Comparison of ENCODE assay signal across 8 cellular contexts in the genomic region with DNA sequence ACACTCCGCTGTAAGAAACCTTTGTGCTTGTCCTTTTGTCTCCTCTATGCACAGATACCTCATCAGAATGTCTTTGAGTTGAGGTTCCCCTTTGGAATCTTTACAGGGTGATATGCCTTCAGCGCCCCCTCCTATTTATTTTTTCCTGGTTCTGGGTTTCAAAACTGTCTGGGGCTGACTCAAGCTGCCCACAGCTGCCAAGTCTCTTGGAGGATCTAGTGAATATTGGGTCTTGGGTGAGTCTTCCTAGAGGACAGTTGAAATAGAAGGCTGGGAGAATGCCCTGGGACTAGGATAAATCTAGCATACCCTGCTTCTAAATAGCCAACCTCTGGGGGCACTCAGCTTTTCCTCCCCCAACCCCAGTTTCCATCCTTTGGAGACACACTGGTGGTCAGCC. TPM values are rescaled to one million over a fixed set of nuclear protein-coding genes. Genes with fewer than 3 reads are reported as not detected.
DNase-seq lines count a peak whose midpoint lies in the region; ATAC-seq, FAIRE-seq and TF ChIP-seq lines count a peak whose summit lies in the region.

No MANE protein-coding gene starts in this region.

- peak overlapping the region; percentile 86 to 93 for H3K9ac ChIP-seq in liver (ENCODE audit: low read depth in 1 of 2, low read length in 2 of 2)

- ATAC-seq in GM21576 (IDR thresholded peaks at IDR 0.05; ENCODE audit: unreplicated experiment) = no peak
- ATAC-seq in HG03175 (IDR thresholded peaks at IDR 0.05; ENCODE audit: unreplicated experiment) = no peak

- H3K4me3 ChIP-seq in HFF-Myc (replicated peaks; ENCODE audit: low read depth, low read length) (peak overlapping the region; percentile 86), ascending aorta (peak overlapping the region; percentile 83 to 84), liver (ENCODE audit: low read depth in 1 of 3, low read length in 3 of 3) (peak overlapping the region; percentile 93 to 97 (median 96)), urinary bladder (ENCODE audit: low read depth, low read length) (peak overlapping the region; percentile 91)

- H3K4me1 ChIP-seq in ascending aorta (peaks cover 0 to 12% of the 10 kb centered on the region in 2 donors), liver (ENCODE audit: control insufficient read depth in 4 of 4, insufficient read depth in 4 of 4, low read length in 3 of 4) (peaks cover 7 to 19% (median 12%) of the 10 kb centered on the region in 4 donors), urinary bladder (ENCODE audit: insufficient read depth) (no peaks in the 10 kb centered on the region)

- H3K36me3 ChIP-seq in ascending aorta (peaks cover 0 to 7% of the 10 kb centered on the region in 2 donors), liver (ENCODE audit: control insufficient read depth in 4 of 4, insufficient read depth in 3 of 4, low read depth in 1 of 4, low read length in 3 of 4) (peaks cover 0 to 7% (median under 1%) of the 10 kb centered on the region in 4 donors), urinary bladder (ENCODE audit: insufficient read depth) (no peaks in the 10 kb centered on the region)

- H3K9me3 ChIP-seq in ascending aorta (no peaks in the 10 kb centered on the region), liver (ENCODE audit: control insufficient read depth in 4 of 4, low read length in 3 of 4) (peaks cover 0 to 2% (median 0%) of the 10 kb centered on the region in 4 donors)

- DNase-seq in HFF-Myc (ENCODE audit: extremely low read depth, low read depth) (no peak), ascending aorta (ENCODE audit: low spot score in 2 of 2) (no peak), H54 (ENCODE audit: insufficient read length, low spot score) (no peak)

- no peak for TF ChIP-seq POLR2A in H54 (IDR thresholded peaks at IDR 0.05; ENCODE audit: low read depth, low read length)

- 11% methylated on average over 2 of the region's 2 CpGs for WGBS in liver
- WGBS in urinary bladder = 8% methylated on average over 2 of the region's 2 CpGs

- no peak for TF ChIP-seq RAD21 in liver (IDR thresholded peaks at IDR 0.05)

- TF ChIP-seq CTCF in 22Rv1 (IDR thresholded peaks at IDR 0.05) (no peak), HFF-Myc (IDR thresholded peaks at IDR 0.05; ENCODE audit: low read depth, low read length, missing control alignments) (no peak), ascending aorta (IDR thresholded peaks at IDR 0.05) (no peak), liver (IDR thresholded peaks at IDR 0.05; ENCODE audit: low read depth, low read length, missing input control) (no peak)

- FAIRE-seq in H54 (lab: Jason Lieb, UNC) = no peak

- H3K27ac ChIP-seq in 22Rv1 = peak overlapping the region; percentile 91
- H3K27ac ChIP-seq in ascending aorta = peak overlapping the region; percentile 90 to 94
- peak overlapping the region; percentile 90 to 96 for H3K27ac ChIP-seq in liver (ENCODE audit: low read depth in 1 of 2, low read length in 2 of 2)
- no peak overlapping the region for H3K27ac ChIP-seq in urinary bladder (ENCODE audit: low read depth)

- intact Hi-C loops in ascending aorta (cut with DNase I) = loop anchor here (1.0 to 5.0 kb wide), 3 partner anchors 133 to 202 kb away; a partner anchor contains a TSS

- no peaks in the 10 kb centered on the region for H3K27me3 ChIP-seq in ascending aorta
- no peaks in the 10 kb centered on the region for H3K27me3 ChIP-seq in liver (ENCODE audit: control insufficient read depth in 4 of 4, insufficient read depth in 4 of 4, low read length in 3 of 4)

TF ChIP-seq in liver, 16 proteins besides CTCF, POLR2A, EP300 and RAD21:
- TF ChIP-seq, protein P1, sequence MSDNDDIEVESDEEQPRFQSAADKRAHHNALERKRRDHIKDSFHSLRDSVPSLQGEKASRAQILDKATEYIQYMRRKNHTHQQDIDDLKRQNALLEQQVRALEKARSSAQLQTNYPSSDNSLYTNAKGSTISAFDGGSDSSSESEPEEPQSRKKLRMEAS (IDR thresholded peaks at IDR 0.05) = no peak
- no peak for TF ChIP-seq GABPA (IDR thresholded peaks at IDR 0.05 in 1 of 2, conservative IDR thresholded peaks at IDR 0.05 in 1 of 2)
- no peak for TF ChIP-seq HNF4A (conservative IDR thresholded peaks at IDR 0.05)
- TF ChIP-seq FOXA1 (IDR thresholded peaks at IDR 0.05) = no peak
- TF ChIP-seq, protein P2, sequence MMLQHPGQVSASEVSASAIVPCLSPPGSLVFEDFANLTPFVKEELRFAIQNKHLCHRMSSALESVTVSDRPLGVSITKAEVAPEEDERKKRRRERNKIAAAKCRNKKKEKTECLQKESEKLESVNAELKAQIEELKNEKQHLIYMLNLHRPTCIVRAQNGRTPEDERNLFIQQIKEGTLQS (IDR thresholded peaks at IDR 0.05) = no peak
- no peak for TF ChIP-seq HNF4G (IDR thresholded peaks at IDR 0.05)
- TF ChIP-seq TAF1 (conservative IDR thresholded peaks at IDR 0.05) = no peak
- TF ChIP-seq EGR1 (IDR thresholded peaks at IDR 0.05; ENCODE audit: low read depth in 2 of 2) = no peak
- TF ChIP-seq FOXA2 (IDR thresholded peaks at IDR 0.05) = no peak
- TF ChIP-seq YY1 (IDR thresholded peaks at IDR 0.05) = no peak
- TF ChIP-seq RXRA (IDR thresholded peaks at IDR 0.05) = no peak
- no peak for TF ChIP-seq SP1 (IDR thresholded peaks at IDR 0.05)
- no peak for TF ChIP-seq NR2F2 (IDR thresholded peaks at IDR 0.05)
- no peak for TF ChIP-seq JUND (IDR thresholded peaks at IDR 0.05)
- TF ChIP-seq, protein P3, sequence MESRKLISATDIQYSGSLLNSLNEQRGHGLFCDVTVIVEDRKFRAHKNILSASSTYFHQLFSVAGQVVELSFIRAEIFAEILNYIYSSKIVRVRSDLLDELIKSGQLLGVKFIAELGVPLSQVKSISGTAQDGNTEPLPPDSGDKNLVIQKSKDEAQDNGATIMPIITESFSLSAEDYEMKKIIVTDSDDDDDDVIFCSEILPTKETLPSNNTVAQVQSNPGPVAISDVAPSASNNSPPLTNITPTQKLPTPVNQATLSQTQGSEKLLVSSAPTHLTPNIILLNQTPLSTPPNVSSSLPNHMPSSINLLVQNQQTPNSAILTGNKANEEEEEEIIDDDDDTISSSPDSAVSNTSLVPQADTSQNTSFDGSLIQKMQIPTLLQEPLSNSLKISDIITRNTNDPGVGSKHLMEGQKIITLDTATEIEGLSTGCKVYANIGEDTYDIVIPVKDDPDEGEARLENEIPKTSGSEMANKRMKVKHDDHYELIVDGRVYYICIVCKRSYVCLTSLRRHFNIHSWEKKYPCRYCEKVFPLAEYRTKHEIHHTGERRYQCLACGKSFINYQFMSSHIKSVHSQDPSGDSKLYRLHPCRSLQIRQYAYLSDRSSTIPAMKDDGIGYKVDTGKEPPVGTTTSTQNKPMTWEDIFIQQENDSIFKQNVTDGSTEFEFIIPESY (IDR thresholded peaks at IDR 0.05) = no peak
- TF ChIP-seq, protein P4, sequence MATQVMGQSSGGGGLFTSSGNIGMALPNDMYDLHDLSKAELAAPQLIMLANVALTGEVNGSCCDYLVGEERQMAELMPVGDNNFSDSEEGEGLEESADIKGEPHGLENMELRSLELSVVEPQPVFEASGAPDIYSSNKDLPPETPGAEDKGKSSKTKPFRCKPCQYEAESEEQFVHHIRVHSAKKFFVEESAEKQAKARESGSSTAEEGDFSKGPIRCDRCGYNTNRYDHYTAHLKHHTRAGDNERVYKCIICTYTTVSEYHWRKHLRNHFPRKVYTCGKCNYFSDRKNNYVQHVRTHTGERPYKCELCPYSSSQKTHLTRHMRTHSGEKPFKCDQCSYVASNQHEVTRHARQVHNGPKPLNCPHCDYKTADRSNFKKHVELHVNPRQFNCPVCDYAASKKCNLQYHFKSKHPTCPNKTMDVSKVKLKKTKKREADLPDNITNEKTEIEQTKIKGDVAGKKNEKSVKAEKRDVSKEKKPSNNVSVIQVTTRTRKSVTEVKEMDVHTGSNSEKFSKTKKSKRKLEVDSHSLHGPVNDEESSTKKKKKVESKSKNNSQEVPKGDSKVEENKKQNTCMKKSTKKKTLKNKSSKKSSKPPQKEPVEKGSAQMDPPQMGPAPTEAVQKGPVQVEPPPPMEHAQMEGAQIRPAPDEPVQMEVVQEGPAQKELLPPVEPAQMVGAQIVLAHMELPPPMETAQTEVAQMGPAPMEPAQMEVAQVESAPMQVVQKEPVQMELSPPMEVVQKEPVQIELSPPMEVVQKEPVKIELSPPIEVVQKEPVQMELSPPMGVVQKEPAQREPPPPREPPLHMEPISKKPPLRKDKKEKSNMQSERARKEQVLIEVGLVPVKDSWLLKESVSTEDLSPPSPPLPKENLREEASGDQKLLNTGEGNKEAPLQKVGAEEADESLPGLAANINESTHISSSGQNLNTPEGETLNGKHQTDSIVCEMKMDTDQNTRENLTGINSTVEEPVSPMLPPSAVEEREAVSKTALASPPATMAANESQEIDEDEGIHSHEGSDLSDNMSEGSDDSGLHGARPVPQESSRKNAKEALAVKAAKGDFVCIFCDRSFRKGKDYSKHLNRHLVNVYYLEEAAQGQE (IDR thresholded peaks at IDR 0.05) = no peak

RNA-seq across cellular contexts. Expression of a gene that starts 0.9 kb away (rescaled TPM):
- total RNA-seq in ascending aorta = 1.9 TPM
- total RNA-seq in liver = 1 to 10 TPM; 4.5 to 5.8 TPM
- polyA plus RNA-seq in liver = 1 to 10 TPM in 1 of 2 donors, under 1 TPM in 1; 0.92 to 2.1 TPM
- total RNA-seq in urinary bladder = 24.7 TPM
- polyA plus RNA-seq in urinary bladder = 7.4 TPM

RNA-seq across cellular contexts. Expression of a gene that starts 7.3 kb away (rescaled TPM):
- 12.0 TPM for total RNA-seq in ascending aorta
- 1 to 10 TPM; 2.5 to 3.8 TPM for total RNA-seq in liver
- polyA plus RNA-seq in liver = under 1 TPM in 1 of 2 donors, not detected in 1; 0.20 TPM
- total RNA-seq in urinary bladder = 26.9 TPM
- 1.6 TPM for polyA plus RNA-seq in urinary bladder

RNA-seq across cellular contexts. Expression of a gene that starts 23.7 kb away (rescaled TPM):
- total RNA-seq in ascending aorta (0.96 TPM), liver (1 to 10 TPM; 1.2 to 1.8 TPM), urinary bladder (9.0 TPM)
- polyA plus RNA-seq in liver (1 to 10 TPM in 1 of 2 donors, under 1 TPM in 1; 0.13 to 1.0 TPM), urinary bladder (2.1 TPM)
